ENCODE assay signal across 16 cellular contexts in genomic region chr6:23526519-23526918, GRCh38.
"Had no signal": no experiment of that assay in that cellular context is flagged by ENCODE, and none has a peak within 500 bp of the region (broad histone marks: within the 10 kb centered on the region; RNA-seq: fewer than 3 reads in every experiment).

No MANE protein-coding gene starts in this region.

- H3K4me1 Mint-ChIP-seq: activated CD4-positive, alpha-beta memory T cell treated with anti-CD3 and anti-CD28 coated beads, Interleukin-2, amount 10 ng/mL, durations not matched to agents 7 days and 5 days; stimulated activated effector memory CD8-positive, alpha-beta T cell treated with anti-CD3 and anti-CD28 coated beads, Interleukin-12 subunit alpha, Interleukin-12 subunit beta, amount 100 ng/mL, for 72 hours had no signal

- H3K4me3 ChIP-seq: coronary artery, lower lobe of right lung, right atrium auricular region, thyroid gland had no signal

- H3K36me3 ChIP-seq: lower lobe of right lung, right atrium auricular region, thyroid gland had no signal

- H3K27ac Mint-ChIP-seq: activated CD4-positive, alpha-beta memory T cell treated with anti-CD3 and anti-CD28 coated beads, Interleukin-2, amount 10 ng/mL, durations not matched to agents 7 days and 5 days; activated naive CD8-positive, alpha-beta T cell treated with anti-CD3 and anti-CD28 coated beads, Interleukin-2, amount 10 ng/mL, durations not matched to agents 7 days and 5 days; stimulated activated effector memory CD8-positive, alpha-beta T cell treated with anti-CD3 and anti-CD28 coated beads, Interleukin-12 subunit alpha, Interleukin-12 subunit beta, amount 100 ng/mL, for 72 hours had no signal

- H3K4me3 Mint-ChIP-seq: activated CD4-positive, alpha-beta memory T cell treated with anti-CD3 and anti-CD28 coated beads, Interleukin-2, amount 10 ng/mL, durations not matched to agents 7 days and 5 days; activated naive CD8-positive, alpha-beta T cell treated with anti-CD3 and anti-CD28 coated beads, Interleukin-2, amount 10 ng/mL, durations not matched to agents 7 days and 5 days; stimulated activated effector memory CD8-positive, alpha-beta T cell treated with anti-CD3 and anti-CD28 coated beads, Interleukin-12 subunit alpha, Interleukin-12 subunit beta, amount 100 ng/mL, for 72 hours had no signal

- ATAC-seq: lower lobe of right lung; stimulated activated effector memory CD8-positive, alpha-beta T cell treated with anti-CD3 and anti-CD28 coated beads, Interleukin-12 subunit alpha, Interleukin-12 subunit beta, amount 100 ng/mL, for 72 hours had no signal

- H3K9me3 ChIP-seq: lower lobe of right lung, right atrium auricular region, thyroid gland had no signal

- H3K27me3 ChIP-seq: right atrium auricular region, thyroid gland had no signal

- H3K9me3 Mint-ChIP-seq: activated naive CD8-positive, alpha-beta T cell treated with anti-CD3 and anti-CD28 coated beads, Interleukin-2, amount 10 ng/mL, durations not matched to agents 7 days and 5 days had no signal

- DNase-seq: activated CD4-positive, alpha-beta memory T cell treated with anti-CD3 and anti-CD28 coated beads, Interleukin-2, amount 10 ng/mL, durations not matched to agents 7 days and 5 days; activated gamma-delta T cell treated with Interleukin-2 at 50 U/mL for 16 hours; activated naive CD8-positive, alpha-beta T cell treated with anti-CD3 and anti-CD28 coated beads, Interleukin-2, amount 10 ng/mL, durations not matched to agents 7 days and 5 days; activated T-cell treated with anti-CD3 and anti-CD28 coated beads, Interleukin-2, amount 50 U/mL, for 48 hours; aorta; effector CD4-positive, alpha-beta T cell; hippocampal formation; lower lobe of right lung; midbrain; small intestine; SW 1271; thyroid gland had no signal

- H3K36me3 Mint-ChIP-seq: activated naive CD8-positive, alpha-beta T cell treated with anti-CD3 and anti-CD28 coated beads, Interleukin-2, amount 10 ng/mL, durations not matched to agents 7 days and 5 days; stimulated activated effector memory CD8-positive, alpha-beta T cell treated with anti-CD3 and anti-CD28 coated beads, Interleukin-12 subunit alpha, Interleukin-12 subunit beta, amount 100 ng/mL, for 72 hours had no signal

- H3K27me3 Mint-ChIP-seq: activated CD4-positive, alpha-beta memory T cell treated with anti-CD3 and anti-CD28 coated beads, Interleukin-2, amount 10 ng/mL, durations not matched to agents 7 days and 5 days had no signal

- H3K4me1 ChIP-seq: lower lobe of right lung, right atrium auricular region, thyroid gland had no signal

- H3K27ac ChIP-seq: coronary artery, lower lobe of right lung, right atrium auricular region, thyroid gland, VCaP had no signal
